Comparison of ENCODE assay signal across 1 cellular context in the genomic region with DNA sequence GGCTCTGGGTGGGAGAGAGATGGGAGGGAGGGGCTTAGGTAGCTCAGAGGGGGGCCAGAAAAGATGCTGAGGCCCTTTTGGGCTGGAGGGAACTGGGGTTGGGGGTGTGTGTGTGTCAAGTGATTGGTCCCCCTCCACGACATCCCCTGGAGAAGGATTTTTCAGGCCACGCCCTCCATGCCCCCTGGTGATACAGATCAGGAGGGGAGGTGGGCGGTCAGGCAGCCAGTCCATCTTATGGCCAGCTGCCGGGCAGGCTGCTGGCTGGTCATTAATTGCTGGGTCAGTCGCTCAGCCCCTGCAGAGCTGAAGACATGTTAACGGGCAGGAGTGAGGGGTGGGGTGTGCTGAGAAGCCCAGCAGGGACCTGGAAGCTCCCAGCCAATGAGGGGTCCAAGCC.
TF ChIP-seq lines count a peak whose summit lies in the region.

No MANE protein-coding gene starts in this region.

TF ChIP-seq in IMR-90, 13 proteins besides CTCF, POLR2A, EP300 and RAD21:
- TF ChIP-seq FOS (IDR thresholded peaks at IDR 0.05; ENCODE audit: low read depth, low read length) (no peak), CEBPB (IDR thresholded peaks at IDR 0.05; ENCODE audit: low read depth, low read length) (no peak), MAFK (IDR thresholded peaks at IDR 0.05; ENCODE audit: low read depth, low read length) (no peak), CHD1 (IDR thresholded peaks at IDR 0.05; ENCODE audit: low read depth, low read length) (no peak), RCOR1 (IDR thresholded peaks at IDR 0.05; ENCODE audit: insufficient replicate concordance, low read length) (no peak), RFX5 (IDR thresholded peaks at IDR 0.05; ENCODE audit: low read depth, low read length) (no peak), NFE2L2 (IDR thresholded peaks at IDR 0.05; ENCODE audit: low read depth, low read length) (no peak), MAZ (IDR thresholded peaks at IDR 0.05; ENCODE audit: borderline replicate concordance, low read depth, low read length) (no peak), MXI1 (IDR thresholded peaks at IDR 0.05; ENCODE audit: borderline replicate concordance, low read depth, low read length) (no peak), SMC3 (IDR thresholded peaks at IDR 0.05; ENCODE audit: low read depth, low read length) (no peak), BHLHE40 (IDR thresholded peaks at IDR 0.05; ENCODE audit: low read depth, low read length) (no peak)
- TF ChIP-seq, protein P1, sequence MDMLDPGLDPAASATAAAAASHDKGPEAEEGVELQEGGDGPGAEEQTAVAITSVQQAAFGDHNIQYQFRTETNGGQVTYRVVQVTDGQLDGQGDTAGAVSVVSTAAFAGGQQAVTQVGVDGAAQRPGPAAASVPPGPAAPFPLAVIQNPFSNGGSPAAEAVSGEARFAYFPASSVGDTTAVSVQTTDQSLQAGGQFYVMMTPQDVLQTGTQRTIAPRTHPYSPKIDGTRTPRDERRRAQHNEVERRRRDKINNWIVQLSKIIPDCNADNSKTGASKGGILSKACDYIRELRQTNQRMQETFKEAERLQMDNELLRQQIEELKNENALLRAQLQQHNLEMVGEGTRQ (IDR thresholded peaks at IDR 0.05; ENCODE audit: low read depth, low read length), result no peak
